In genomic region chr16:29806096-29806579, GRCh38 we compare ENCODE assay signal across 8 cellular contexts. TPM values are rescaled to one million over a fixed set of nuclear protein-coding genes. Genes with fewer than 3 reads are reported as not detected.
DNase-seq lines count a peak whose midpoint lies in the region; ATAC-seq and TF ChIP-seq lines count a peak whose summit lies in the region.

Gene MAZ, plus strand, starts transcription at chr16:29806529. Its CDS starts 173 bp downstream, at chr16:29806702.

- H3K4me3 ChIP-seq in Loucy (ENCODE audit: low read length, poor library complexity, severe bottlenecking) (peak within 1 kb of the TSS; percentile 97), vagina (peak within 1 kb of the TSS; percentile 81 to 91)
- H3K4me3 ChIP-seq in naive thymus-derived CD4-positive, alpha-beta T cell (ENCODE audit: low read length): peak within 1 kb of the TSS; percentile 87

- H2AFZ ChIP-seq in Loucy (ENCODE audit: low read length): no peak within 1 kb of the TSS

- peak within 1 kb of the TSS; percentile 97 for H3K4me2 ChIP-seq in Loucy (ENCODE audit: low read depth, low read length, poor library complexity, severe bottlenecking)

- H3K27me3 ChIP-seq in Loucy (ENCODE audit: insufficient read depth, low read length, poor library complexity, severe bottlenecking) (no peaks in the 10 kb centered on the region), vagina (no peaks in the 10 kb centered on the region)
- no peaks in the 10 kb centered on the region for H3K27me3 ChIP-seq in naive thymus-derived CD4-positive, alpha-beta T cell (ENCODE audit: control insufficient read depth in 2 of 2, insufficient read depth in 2 of 2, low read length in 2 of 2)

- H3K9ac ChIP-seq in Loucy (ENCODE audit: low read depth, low read length, poor library complexity, severe bottlenecking): peak within 1 kb of the TSS; percentile 89

- intact Hi-C loops in activated CD4-positive, alpha-beta memory T cell treated with anti-CD3 and anti-CD28 coated beads for 36 hours (cut with micrococcal nuclease): loop anchor here (5.0 kb wide), 3 partner anchors 191 to 891 kb away; partner anchors contain the start of genes ALDOA, HIRIP3, INO80E and SRCAP
- intact Hi-C loops in naive thymus-derived CD4-positive, alpha-beta T cell (cut with micrococcal nuclease): loop anchor here (1.0 to 10.0 kb wide), 8 partner anchors 59 to 1116 kb away; partner anchors contain the start of genes ALDOA (in 1 of the 2), C16orf54 (in 1 of the 2), FBRS (in 1 of the 2) and FBXL19 (in 1 of the 2)
- intact Hi-C loops in vagina (cut with DNase I): loop anchor here (5.0 kb wide), 1 partner anchor 571 kb away; no protein-coding TSS in a partner anchor

- peaks cover 47% of the 10 kb centered on the region for H3K79me2 ChIP-seq in Loucy (ENCODE audit: insufficient read depth, low read length)

- H3K9me2 ChIP-seq in Loucy (replicated peaks; ENCODE audit: low read depth, low read length): no peaks in the 10 kb centered on the region

- peaks cover 13% of the 10 kb centered on the region for H3F3A ChIP-seq in Loucy (ENCODE audit: low read depth)

- H3K36me3 Mint-ChIP-seq in activated CD4-positive, alpha-beta memory T cell treated with anti-CD3 and anti-CD28 coated beads for 36 hours: peaks cover 62% of the 10 kb centered on the region
- peaks cover 0 to 47% (median 10%) of the 10 kb centered on the region in 5 donors for H3K36me3 Mint-ChIP-seq in naive thymus-derived CD4-positive, alpha-beta T cell

- peak; percentile 90 for DNase-seq in NCI-H146 treated with DMSO at 0.1 percent for 48 hours (lab: John Stamatoyannopoulos, UW; ENCODE audit: unreplicated experiment)
- DNase-seq in NCI-H146 (lab: John Stamatoyannopoulos, UW): no peak
- DNase-seq in activated CD4-positive, alpha-beta memory T cell treated with anti-CD3 and anti-CD28 coated beads for 36 hours: no peak
- peak; percentile 94 to 96 for DNase-seq in erythroblast (lab: John Stamatoyannopoulos, UW)
- peak in 3 of 9 donors; percentile 64 to 79 (median 70) for DNase-seq in naive thymus-derived CD4-positive, alpha-beta T cell
- no peak for DNase-seq in vagina (ENCODE audit: extremely low spot score in 2 of 2)

- peak within 1 kb of the TSS; percentile 97 for H3K27ac Mint-ChIP-seq in activated CD4-positive, alpha-beta memory T cell treated with anti-CD3 and anti-CD28 coated beads for 36 hours
- peak within 1 kb of the TSS; percentile 96 to 100 (median 99) for H3K27ac Mint-ChIP-seq in naive thymus-derived CD4-positive, alpha-beta T cell

- H3K36me3 ChIP-seq in Loucy (ENCODE audit: insufficient read depth, low read length) (peaks cover 64% of the 10 kb centered on the region), vagina (peaks cover 0 to 20% of the 10 kb centered on the region in 2 donors)
- peaks cover 0 to 31% (median 13%) of the 10 kb centered on the region in 3 experiments for H3K36me3 ChIP-seq in naive thymus-derived CD4-positive, alpha-beta T cell (ENCODE audit: control insufficient read depth in 2 of 3, insufficient read depth in 3 of 3, low read length in 3 of 3)

- peak within 1 kb of the TSS; percentile 93 for H3K4me3 Mint-ChIP-seq in activated CD4-positive, alpha-beta memory T cell treated with anti-CD3 and anti-CD28 coated beads for 36 hours
- peak within 1 kb of the TSS; percentile 94 to 100 (median 98) for H3K4me3 Mint-ChIP-seq in naive thymus-derived CD4-positive, alpha-beta T cell

- TF ChIP-seq POLR2A in erythroblast (IDR thresholded peaks at IDR 0.05; ENCODE audit: low read length) (no peak), vagina (IDR thresholded peaks at IDR 0.05) (no peak)

- H3K9me3 ChIP-seq in Loucy (ENCODE audit: insufficient read depth, low read depth, low read length) (no peaks in the 10 kb centered on the region), vagina (no peaks in the 10 kb centered on the region)
- H3K9me3 ChIP-seq in naive thymus-derived CD4-positive, alpha-beta T cell (ENCODE audit: control insufficient read depth in 2 of 3, low read length in 3 of 3): no peaks in the 10 kb centered on the region

- peaks cover 45% of the 10 kb centered on the region for H3K4me1 Mint-ChIP-seq in activated CD4-positive, alpha-beta memory T cell treated with anti-CD3 and anti-CD28 coated beads for 36 hours (ENCODE audit: low read depth)
- H3K4me1 Mint-ChIP-seq in naive thymus-derived CD4-positive, alpha-beta T cell: peaks cover 31 to 55% (median 47%) of the 10 kb centered on the region in 7 donors

- no peaks in the 10 kb centered on the region for H3K9me3 Mint-ChIP-seq in activated CD4-positive, alpha-beta memory T cell treated with anti-CD3 and anti-CD28 coated beads for 36 hours
- peaks cover 0 to 1% (median 0%) of the 10 kb centered on the region in 11 donors for H3K9me3 Mint-ChIP-seq in naive thymus-derived CD4-positive, alpha-beta T cell

- TF ChIP-seq CTCF in Loucy (conservative IDR thresholded peaks at IDR 0.05; ENCODE audit: low read length): no peak
- no peak for TF ChIP-seq CTCF in vagina (IDR thresholded peaks at IDR 0.05)

- CTCF ChIA-PET in activated CD4-positive, alpha-beta memory T cell treated with anti-CD3 and anti-CD28 coated beads for 36 hours (lab: Charles Lee): interaction anchor here (0.9 to 3.4 kb wide), 3 partner anchors 10 to 16 kb away, joined by 3 to 38 read pairs (median 27); partner anchors contain the start of genes MVP and PAGR1
- CTCF ChIA-PET in naive thymus-derived CD4-positive, alpha-beta T cell (lab: Charles Lee): interaction anchor here (1.2 to 3.2 kb wide), 3 partner anchors 10 to 106 kb away, joined by 4 to 53 read pairs (median 26); partner anchors contain the start of gene PAGR1

- H3K27ac ChIP-seq in naive thymus-derived CD4-positive, alpha-beta T cell (ENCODE audit: low read depth, low read length): peak within 1 kb of the TSS; percentile 95
- H3K27ac ChIP-seq in vagina: peak within 1 kb of the TSS; percentile 98

- peaks cover 32% of the 10 kb centered on the region for H4K20me1 ChIP-seq in Loucy (ENCODE audit: insufficient read depth, low read length, poor library complexity, severe bottlenecking)

- peak; percentile 10 for ATAC-seq in naive thymus-derived CD4-positive, alpha-beta T cell
- ATAC-seq in HG03378 (IDR thresholded peaks at IDR 0.05; ENCODE audit: unreplicated experiment): no peak

- POLR2A ChIA-PET in activated CD4-positive, alpha-beta memory T cell treated with anti-CD3 and anti-CD28 coated beads for 36 hours (lab: Charles Lee): interaction anchor here (1.4 to 5.4 kb wide), 3 partner anchors 13 to 217 kb away, joined by 3 to 84 read pairs (median 23); partner anchors contain the start of genes C16orf92, KIF22, MVP and PAGR1
- POLR2A ChIA-PET in naive thymus-derived CD4-positive, alpha-beta T cell (lab: Charles Lee): interaction anchor here (0.5 to 6.5 kb wide), 12 partner anchors 12 to 140 kb away, joined by 3 to 109 read pairs (median 20); partner anchors contain the start of genes C16orf54, KIF22, MVP and PAGR1

- H3K27me3 Mint-ChIP-seq in activated CD4-positive, alpha-beta memory T cell treated with anti-CD3 and anti-CD28 coated beads for 36 hours: no peaks in the 10 kb centered on the region
- H3K27me3 Mint-ChIP-seq in naive thymus-derived CD4-positive, alpha-beta T cell: peaks cover 0 to 4% (median 0%) of the 10 kb centered on the region in 5 donors

- H3K4me1 ChIP-seq in Loucy (ENCODE audit: insufficient read depth, low read length, poor library complexity, severe bottlenecking): peaks cover 35% of the 10 kb centered on the region
- H3K4me1 ChIP-seq in naive thymus-derived CD4-positive, alpha-beta T cell (ENCODE audit: control insufficient read depth in 2 of 2, insufficient read depth in 2 of 2, low read length in 2 of 2): peaks cover 40 to 45% of the 10 kb centered on the region in 2 donors
- H3K4me1 ChIP-seq in vagina: peaks cover 50% of the 10 kb centered on the region

RNA-seq across cellular contexts. Expression of gene MAZ, which starts in this region (rescaled TPM):
- 100 to 1,000 TPM; 227 to 242 TPM for total RNA-seq in activated CD4-positive, alpha-beta memory T cell treated with anti-CD3 and anti-CD28 coated beads for 36 hours
- 100 to 1,000 TPM; 192 to 424 (median 259) TPM for total RNA-seq in naive thymus-derived CD4-positive, alpha-beta T cell
- 10 to 100 TPM; 36.9 to 44.5 TPM for polyA plus RNA-seq in naive thymus-derived CD4-positive, alpha-beta T cell
- total RNA-seq in vagina: 87.7 TPM

Comparison
In these comparisons a context has a peak if more than half of its experiments do, and no peak if none do; other contexts are left out.
1. DNase-seq: peak in NCI-H146 treated with DMSO at 0.1 percent for 48 hours (single experiment) and erythroblast (2 of 2); none in NCI-H146 (single experiment), activated CD4-positive, alpha-beta memory T cell treated with anti-CD3 and anti-CD28 coated beads for 36 hours (single experiment) and vagina (0 of 2).
2. Peak in every context shown above with its lines, with median percentiles within 50 percentile points of each other: H3K4me3 ChIP-seq.